17 cellular contexts compared by ENCODE assay signal in the genomic region with DNA sequence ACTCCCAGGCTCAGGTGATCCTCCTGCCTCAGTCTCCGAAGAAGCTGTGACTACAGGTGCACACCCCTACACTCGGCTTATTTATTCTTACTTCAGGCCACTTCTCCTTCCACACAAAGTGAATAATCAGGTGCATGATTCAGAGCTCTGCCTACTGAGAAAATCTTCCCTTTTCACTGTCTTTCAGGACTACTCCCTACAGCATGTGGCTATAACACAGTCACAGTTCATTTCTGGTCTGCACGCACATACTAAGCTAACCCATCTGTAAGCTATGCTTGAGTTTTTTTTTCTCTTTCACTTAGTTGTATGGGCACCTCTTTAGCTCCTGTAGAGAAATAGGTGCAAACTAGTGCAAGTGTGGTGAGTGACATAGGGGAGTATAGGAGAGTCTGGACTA. TPM values are rescaled to one million over a fixed set of nuclear protein-coding genes. Genes with fewer than 3 reads are reported as not detected.
A peak's percentile ranks its signal among the peaks of the same experiment; 100 is the strongest.
DNase-seq lines count a peak whose midpoint lies in the region; ATAC-seq and TF ChIP-seq lines count a peak whose summit lies in the region.
"Had no signal": no experiment of that assay in that cellular context is flagged by ENCODE, and none has a peak within 500 bp of the region (broad histone marks: within the 10 kb centered on the region; RNA-seq: fewer than 3 reads in every experiment).

No MANE protein-coding gene starts in this region.

- intact Hi-C loops in CD8-positive, alpha-beta T cell (cut with DNase I, micrococcal nuclease) = no loop called here

- no peaks in the 10 kb centered on the region for H3K36me3 ChIP-seq in CD8-positive, alpha-beta T cell (ENCODE audit: insufficient read depth, low read length)

- H3K4me3 ChIP-seq in CD8-positive, alpha-beta T cell (ENCODE audit: low read depth, low read length) = no peak overlapping the region
- H3K4me3 ChIP-seq: A549, K562 had no signal

- POLR2A ChIA-PET in CD8-positive, alpha-beta T cell (lab: Charles Lee) = interaction anchor here (0.7 to 1.6 kb wide), 10 partner anchors 8 to 304 kb away, joined by 3 to 12 read pairs (median 4); no protein-coding TSS in a partner anchor

- CTCF ChIA-PET in CD8-positive, alpha-beta T cell (lab: Charles Lee) = interaction anchor here (0.8 to 1.1 kb wide), 6 partner anchors 23 to 300 kb away, joined by 3 to 4 read pairs (median 3); no protein-coding TSS in a partner anchor

- H3K4me1 Mint-ChIP-seq in activated T-cell treated with anti-CD3 and anti-CD28 coated beads, Interleukin-2, amount 50 U/mL, for 4 hours (ENCODE audit: low read depth) = peaks cover 88% of the 10 kb centered on the region
- H3K4me1 Mint-ChIP-seq in CD8-positive, alpha-beta T cell (ENCODE audit: low read depth) = peaks cover 90% of the 10 kb centered on the region
- peaks cover 82% of the 10 kb centered on the region for H3K4me1 Mint-ChIP-seq in activated naive CD8-positive, alpha-beta T cell treated with anti-CD3 and anti-CD28 coated beads for 36 hours
- H3K4me1 Mint-ChIP-seq in stimulated activated naive CD8-positive, alpha-beta T cell treated with anti-CD3 and anti-CD28 coated beads, Interleukin-15, Interleukin-2, amounts not matched to agents 100 ng/mL and 50 ng/mL, for 24 hours (ENCODE audit: low read depth) = peaks cover 85% of the 10 kb centered on the region

- H3K36me3 Mint-ChIP-seq in activated T-cell treated with anti-CD3 and anti-CD28 coated beads, Interleukin-2, amount 50 U/mL, for 4 hours (ENCODE audit: insufficient read depth) = peaks cover 8% of the 10 kb centered on the region
- peaks cover 15% of the 10 kb centered on the region for H3K36me3 Mint-ChIP-seq in CD8-positive, alpha-beta T cell
- H3K36me3 Mint-ChIP-seq in activated naive CD8-positive, alpha-beta T cell treated with anti-CD3 and anti-CD28 coated beads for 36 hours = peaks cover 4% of the 10 kb centered on the region
- no peaks in the 10 kb centered on the region for H3K36me3 Mint-ChIP-seq in stimulated activated naive CD8-positive, alpha-beta T cell treated with anti-CD3 and anti-CD28 coated beads, Interleukin-15, Interleukin-2, amounts not matched to agents 100 ng/mL and 50 ng/mL, for 24 hours (ENCODE audit: low read depth)

- no peaks in the 10 kb centered on the region for H3K9me3 Mint-ChIP-seq in activated T-cell treated with anti-CD3 and anti-CD28 coated beads, Interleukin-2, amount 50 U/mL, for 4 hours
- H3K9me3 Mint-ChIP-seq in CD8-positive, alpha-beta T cell = peaks cover 3% of the 10 kb centered on the region
- H3K9me3 Mint-ChIP-seq in activated naive CD8-positive, alpha-beta T cell treated with anti-CD3 and anti-CD28 coated beads for 36 hours = peaks cover 7% of the 10 kb centered on the region
- H3K9me3 Mint-ChIP-seq in stimulated activated naive CD8-positive, alpha-beta T cell treated with anti-CD3 and anti-CD28 coated beads, Interleukin-15, Interleukin-2, amounts not matched to agents 100 ng/mL and 50 ng/mL, for 24 hours = peaks cover 6% of the 10 kb centered on the region

- peak overlapping the region; percentile 100 for H3K27ac Mint-ChIP-seq in CD8-positive, alpha-beta T cell
- H3K27ac Mint-ChIP-seq in activated naive CD8-positive, alpha-beta T cell treated with anti-CD3 and anti-CD28 coated beads for 36 hours = peak overlapping the region; percentile 85
- H3K27ac Mint-ChIP-seq in stimulated activated naive CD8-positive, alpha-beta T cell treated with anti-CD3 and anti-CD28 coated beads, Interleukin-15, Interleukin-2, amounts not matched to agents 100 ng/mL and 50 ng/mL, for 24 hours = peak overlapping the region; percentile 2

- H3K4me3 Mint-ChIP-seq in activated T-cell treated with anti-CD3 and anti-CD28 coated beads, Interleukin-2, amount 50 U/mL, for 4 hours = peak overlapping the region; percentile 17
- peak overlapping the region; percentile 5 for H3K4me3 Mint-ChIP-seq in CD8-positive, alpha-beta T cell
- peak overlapping the region; percentile 39 for H3K4me3 Mint-ChIP-seq in activated naive CD8-positive, alpha-beta T cell treated with anti-CD3 and anti-CD28 coated beads for 36 hours
- H3K4me3 Mint-ChIP-seq in stimulated activated naive CD8-positive, alpha-beta T cell treated with anti-CD3 and anti-CD28 coated beads, Interleukin-15, Interleukin-2, amounts not matched to agents 100 ng/mL and 50 ng/mL, for 24 hours = no peak overlapping the region

- H3K27me3 ChIP-seq in CD8-positive, alpha-beta T cell (ENCODE audit: insufficient read depth, low read length) = no peaks in the 10 kb centered on the region

- peak; percentile 55 to 60 for ATAC-seq in activated T-cell treated with anti-CD3 and anti-CD28 coated beads, Interleukin-2, amount 50 U/mL, for 4 hours
- peak; percentile 25 for ATAC-seq in CD8-positive, alpha-beta T cell
- ATAC-seq in GM18870 (IDR thresholded peaks at IDR 0.05; ENCODE audit: unreplicated experiment) = no peak
- ATAC-seq: K562 had no signal

- no peaks in the 10 kb centered on the region for H3K9me3 ChIP-seq in CD8-positive, alpha-beta T cell (ENCODE audit: low read length)
- H3K9me3 ChIP-seq: A549 had no signal

- no peak overlapping the region for H3K27ac ChIP-seq in CD8-positive, alpha-beta T cell (ENCODE audit: low read depth, low read length)
- H3K27ac ChIP-seq: A549 had no signal

- no peak for TF ChIP-seq CTCF in CD8-positive, alpha-beta T cell (IDR thresholded peaks at IDR 0.05)

- DNase-seq in activated T-cell treated with anti-CD3 and anti-CD28 coated beads, Interleukin-2, amount 50 U/mL, for 4 hours = no peak
- DNase-seq in activated T-cell treated with anti-CD3 and anti-CD28 coated beads for 4 hours = no peak
- no peak for DNase-seq in CD8-positive, alpha-beta T cell
- no peak for DNase-seq in activated naive CD8-positive, alpha-beta T cell treated with anti-CD3 and anti-CD28 coated beads for 36 hours
- no peak for DNase-seq in KG1 (lab: John Stamatoyannopoulos, UW)
- DNase-seq: DMS79 treated with DMSO at 0.1 percent for 48 hours, NCI-H1105 treated with DMSO at 0.1 percent for 48 hours, NCI-H1694, OCI-M1, Right ventricle myocardium superior had no signal

- peaks cover 75% of the 10 kb centered on the region for H3K4me1 ChIP-seq in CD8-positive, alpha-beta T cell (ENCODE audit: insufficient read depth, low read length)

- no peaks in the 10 kb centered on the region for H3K27me3 Mint-ChIP-seq in activated T-cell treated with anti-CD3 and anti-CD28 coated beads, Interleukin-2, amount 50 U/mL, for 4 hours (ENCODE audit: low read depth)
- H3K27me3 Mint-ChIP-seq in CD8-positive, alpha-beta T cell (ENCODE audit: low read depth) = no peaks in the 10 kb centered on the region
- H3K27me3 Mint-ChIP-seq in activated naive CD8-positive, alpha-beta T cell treated with anti-CD3 and anti-CD28 coated beads for 36 hours = no peaks in the 10 kb centered on the region
- no peaks in the 10 kb centered on the region for H3K27me3 Mint-ChIP-seq in stimulated activated naive CD8-positive, alpha-beta T cell treated with anti-CD3 and anti-CD28 coated beads, Interleukin-15, Interleukin-2, amounts not matched to agents 100 ng/mL and 50 ng/mL, for 24 hours

RNA-seq across cellular contexts. Expression of a gene that starts 7.6 kb away (rescaled TPM):
- 10 to 100 TPM in 1 of 3 donors, 1 to 10 TPM in 2; 5.2 to 16.2 (median 8.0) TPM for total RNA-seq in activated T-cell treated with anti-CD3 and anti-CD28 coated beads, Interleukin-2, amount 50 U/mL, for 4 hours
- total RNA-seq in CD8-positive, alpha-beta T cell = 10 to 100 TPM; 46.7 to 47.0 TPM
- total RNA-seq in activated naive CD8-positive, alpha-beta T cell treated with anti-CD3 and anti-CD28 coated beads for 36 hours = 10 to 100 TPM; 33.9 to 37.9 TPM

RNA-seq across cellular contexts. Expression of a gene that starts 41.1 kb away (rescaled TPM):
- not detected for total RNA-seq in activated T-cell treated with anti-CD3 and anti-CD28 coated beads, Interleukin-2, amount 50 U/mL, for 4 hours
- not detected for total RNA-seq in CD8-positive, alpha-beta T cell
- not detected for total RNA-seq in activated naive CD8-positive, alpha-beta T cell treated with anti-CD3 and anti-CD28 coated beads for 36 hours
- total RNA-seq: G401, H1, K562, NCI-H460, Right ventricle myocardium superior had no signal

Comparison
In these comparisons a context has a peak if more than half of its experiments do, and no peak if none do; other contexts are left out.
1. H3K27ac Mint-ChIP-seq: peak in every context shown above with its lines; median percentile 100 in CD8-positive, alpha-beta T cell; 85 in activated naive CD8-positive, alpha-beta T cell treated with anti-CD3 and anti-CD28 coated beads for 36 hours; 2 in stimulated activated naive CD8-positive, alpha-beta T cell treated with anti-CD3 and anti-CD28 coated beads, Interleukin-15, Interleukin-2, amounts not matched to agents 100 ng/mL and 50 ng/mL, for 24 hours.